Comparison of ENCODE assay signal across 21 cellular contexts in the genomic region with DNA sequence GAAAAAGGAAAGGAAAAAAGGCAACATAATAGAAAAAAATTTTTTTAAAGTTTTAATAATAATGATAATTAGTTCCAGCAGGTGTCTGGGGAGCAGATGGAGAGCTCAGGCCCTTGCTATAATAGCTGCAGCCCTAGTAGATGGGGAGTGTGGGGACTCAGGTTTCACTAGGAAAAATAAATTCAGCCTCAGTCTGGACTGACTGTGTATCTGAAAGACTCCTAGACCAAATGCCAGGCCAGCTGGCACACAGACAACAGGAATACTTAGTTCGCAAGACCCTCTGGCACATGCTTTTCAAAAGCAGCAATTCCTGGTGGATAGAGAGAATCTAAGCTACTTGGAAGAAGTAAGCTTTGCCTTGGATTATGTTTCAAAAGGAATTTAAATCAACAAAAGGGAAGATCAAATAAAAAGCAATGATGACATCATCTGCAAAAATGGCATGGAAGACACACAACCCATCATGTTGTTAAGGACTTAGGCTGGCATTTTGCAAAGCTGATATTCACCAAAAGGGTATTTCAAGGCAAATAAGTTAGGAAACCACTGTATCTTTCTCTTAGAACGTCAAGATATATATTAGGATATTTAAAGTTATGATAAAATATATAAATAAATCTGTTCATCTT.
A peak's percentile ranks its signal among the peaks of the same experiment; 100 is the strongest.
DNase-seq lines count a peak whose midpoint lies in the region; ATAC-seq and TF ChIP-seq lines count a peak whose summit lies in the region.
"Had no signal": no experiment of that assay in that cellular context is flagged by ENCODE, and none has a peak within 500 bp of the region (broad histone marks: within the 10 kb centered on the region; RNA-seq: fewer than 3 reads in every experiment).

No MANE protein-coding gene starts in this region.

- no peaks in the 10 kb centered on the region for H3K9me3 Mint-ChIP-seq in endodermal cell
- H3K9me3 Mint-ChIP-seq: natural killer cell treated with Interleukin-12 subunit alpha and Interleukin-12 subunit beta and Interleukin-15 and Interleukin-18, amount 100 ng/mL, for 72 hours; stimulated activated memory B cell treated with anti-CD40 and anti-IgM and Interleukin-4, amounts not matched to agents 10 μg/mL and 1 μg/mL and 100 μg/mL, for 72 hours had no signal

- H3K9me3 ChIP-seq in endodermal cell (ENCODE audit: control insufficient read depth, low read length) = no peaks in the 10 kb centered on the region
- H3K9me3 ChIP-seq: esophagus muscularis mucosa, psoas muscle, tibial artery had no signal

- no peaks in the 10 kb centered on the region for H3K36me3 ChIP-seq in endodermal cell (ENCODE audit: control insufficient read depth, insufficient read depth, low read length)
- H3K36me3 ChIP-seq: esophagus muscularis mucosa, tibial artery had no signal

- 71 to 98% methylated on average over 1 of the region's 2 CpGs for WGBS in endodermal cell (ENCODE audit: insufficient coverage in 1 of 2, insufficient read length in 1 of 2), 2 experiments

- no peaks in the 10 kb centered on the region for H3K4me1 Mint-ChIP-seq in endodermal cell
- H3K4me1 Mint-ChIP-seq: B cell; stimulated activated memory B cell treated with anti-CD40 and anti-IgM and Interleukin-4, amounts not matched to agents 10 μg/mL and 1 μg/mL and 100 μg/mL, for 72 hours had no signal

- H3K9ac ChIP-seq in endodermal cell (ENCODE audit: extremely low read depth, low read length, poor library complexity, severe bottlenecking) = no peak overlapping the region

- peak; percentile 90 for DNase-seq in DMS 273 treated with DMSO at 0.1 percent for 48 hours (lab: John Stamatoyannopoulos, UW)
- DNase-seq in NCI-H146 treated with DMSO at 0.1 percent for 48 hours (lab: John Stamatoyannopoulos, UW; ENCODE audit: unreplicated experiment) = peak; percentile 70
- DNase-seq in NCI-H524 treated with DMSO at 0.1 percent for 48 hours (lab: John Stamatoyannopoulos, UW) = peak; percentile 97
- DNase-seq in endodermal cell = no peak
- DNase-seq in NCI-H2227 treated with DMSO at 0.1 percent for 48 hours (lab: John Stamatoyannopoulos, UW) = no peak
- DNase-seq: activated gamma-delta T cell treated with Interleukin-2 at 50 U/mL for 16 hours; anterior cingulate cortex; dermis blood vessel endothelial cell; DMS79; NK-92 treated with Interleukin-12 subunit alpha and Interleukin-12 subunit beta, amount 100 ng/mL, for 24 hours; psoas muscle; stimulated activated CD4-positive, alpha-beta T cell treated with anti-CD3 and anti-CD28 coated beads, Interleukin-12 subunit alpha, Interleukin-12 subunit beta, amount 100 ng/mL, for 4 hours; T-helper 1 cell; tibial artery had no signal

- no peaks in the 10 kb centered on the region for H3K27me3 ChIP-seq in endodermal cell (ENCODE audit: control insufficient read depth, insufficient read depth, low read length, poor library complexity, severe bottlenecking)
- H3K27me3 ChIP-seq: esophagus muscularis mucosa, tibial artery had no signal

- no peak overlapping the region for H3K27ac Mint-ChIP-seq in endodermal cell
- H3K27ac Mint-ChIP-seq: B cell; natural killer cell treated with Interleukin-12 subunit alpha and Interleukin-12 subunit beta and Interleukin-15 and Interleukin-18, amount 100 ng/mL, for 72 hours; stimulated activated memory B cell treated with anti-CD40 and anti-IgM and Interleukin-4, amounts not matched to agents 10 μg/mL and 1 μg/mL and 100 μg/mL, for 72 hours had no signal

- no peaks in the 10 kb centered on the region for H3K36me3 Mint-ChIP-seq in endodermal cell (ENCODE audit: low read depth)
- H3K36me3 Mint-ChIP-seq: natural killer cell treated with Interleukin-12 subunit alpha and Interleukin-12 subunit beta and Interleukin-15 and Interleukin-18, amount 100 ng/mL, for 72 hours had no signal

- H3K4me3 Mint-ChIP-seq in endodermal cell = no peak overlapping the region
- H3K4me3 Mint-ChIP-seq: B cell; natural killer cell treated with Interleukin-12 subunit alpha and Interleukin-12 subunit beta and Interleukin-15 and Interleukin-18, amount 100 ng/mL, for 72 hours; stimulated activated memory B cell treated with anti-CD40 and anti-IgM and Interleukin-4, amounts not matched to agents 10 μg/mL and 1 μg/mL and 100 μg/mL, for 72 hours had no signal

- ATAC-seq in HG02571 (IDR thresholded peaks at IDR 0.05; ENCODE audit: unreplicated experiment) = no peak
- ATAC-seq in HG03469 (IDR thresholded peaks at IDR 0.05; ENCODE audit: unreplicated experiment) = no peak
- ATAC-seq in HG03354 (IDR thresholded peaks at IDR 0.05; ENCODE audit: poor library complexity, severe bottlenecking, unreplicated experiment) = no peak
- ATAC-seq: natural killer cell treated with Interleukin-12 subunit alpha and Interleukin-12 subunit beta and Interleukin-15 and Interleukin-18, amount 100 ng/mL, for 72 hours; psoas muscle; stimulated activated memory B cell treated with anti-CD40 and anti-IgM and Interleukin-4, amounts not matched to agents 10 μg/mL and 1 μg/mL and 100 μg/mL, for 72 hours had no signal

- H3K27me3 Mint-ChIP-seq in endodermal cell (ENCODE audit: insufficient read depth) = no peaks in the 10 kb centered on the region
- H3K27me3 Mint-ChIP-seq: B cell; natural killer cell treated with Interleukin-12 subunit alpha and Interleukin-12 subunit beta and Interleukin-15 and Interleukin-18, amount 100 ng/mL, for 72 hours; stimulated activated memory B cell treated with anti-CD40 and anti-IgM and Interleukin-4, amounts not matched to agents 10 μg/mL and 1 μg/mL and 100 μg/mL, for 72 hours had no signal

- TF ChIP-seq CTCF in endodermal cell (conservative IDR thresholded peaks at IDR 0.05) = no peak

- H3K27ac ChIP-seq in endodermal cell (ENCODE audit: low read depth, low read length) = peak overlapping the region; percentile 55
- H3K27ac ChIP-seq: esophagus muscularis mucosa, psoas muscle, tibial artery had no signal

- no peak overlapping the region for H3K4me3 ChIP-seq in endodermal cell (ENCODE audit: low read length)
- H3K4me3 ChIP-seq: esophagus muscularis mucosa, psoas muscle, tibial artery had no signal

- no peaks in the 10 kb centered on the region for H3K4me1 ChIP-seq in endodermal cell (ENCODE audit: control insufficient read depth, insufficient read depth, low read length)
- H3K4me1 ChIP-seq: esophagus muscularis mucosa had no signal

Comparison
In these comparisons a context has a peak if more than half of its experiments do, and no peak if none do; other contexts are left out.
1. DNase-seq: peak in DMS 273 treated with DMSO at 0.1 percent for 48 hours (single experiment), NCI-H146 treated with DMSO at 0.1 percent for 48 hours (single experiment) and NCI-H524 treated with DMSO at 0.1 percent for 48 hours (single experiment); none in endodermal cell (single experiment) and NCI-H2227 treated with DMSO at 0.1 percent for 48 hours (single experiment).